In genomic region chr12:109771746-109772621, GRCh38 we compare ENCODE assay signal across 13 cellular contexts. TPM values are rescaled to one million over a fixed set of nuclear protein-coding genes. Genes with fewer than 3 reads are reported as not detected.
A peak's percentile ranks its signal among the peaks of the same experiment; 100 is the strongest.
DNase-seq lines count a peak whose midpoint lies in the region; ATAC-seq and TF ChIP-seq lines count a peak whose summit lies in the region.
"Had no signal": no experiment of that assay in that cellular context is flagged by ENCODE, and none has a peak within 500 bp of the region (broad histone marks: within the 10 kb centered on the region; RNA-seq: fewer than 3 reads in every experiment).

No MANE protein-coding gene starts in this region.

- H3K27ac ChIP-seq in KMS-11 (no peak overlapping the region), cingulate gyrus (ENCODE audit: low read depth, low read length) (peak overlapping the region; percentile 4), ovary (no peak overlapping the region), prostate gland (no peak overlapping the region)

- no peak overlapping the region for H3K9ac ChIP-seq in KMS-11

- no peak for TF ChIP-seq POLR2A in ovary (IDR thresholded peaks at IDR 0.05)
- TF ChIP-seq POLR2A in prostate gland (IDR thresholded peaks at IDR 0.05), result no peak

- H3K27ac Mint-ChIP-seq in activated CD8-positive, alpha-beta T cell treated with anti-CD3 and anti-CD28 coated beads for 36 hours, result no peak overlapping the region
- H3K27ac Mint-ChIP-seq in activated CD8-positive, alpha-beta T cell treated with anti-CD3 and anti-CD28 coated beads, Interleukin-2, amount 10 ng/mL, durations not matched to agents 7 days and 5 days, result no peak overlapping the region
- H3K27ac Mint-ChIP-seq in osteocyte (ENCODE audit: unreplicated experiment), result no peak overlapping the region
- H3K27ac Mint-ChIP-seq: IgD-negative memory B cell had no signal

- H3K4me3 ChIP-seq in KMS-11 (IDR thresholded peaks at IDR 0.05; ENCODE audit: insufficient read depth, low read depth, low read length) (no peak overlapping the region), ovary (no peak overlapping the region), prostate gland (no peak overlapping the region)
- H3K4me3 ChIP-seq: cardiac muscle cell had no signal

- POLR2A ChIA-PET in activated CD8-positive, alpha-beta T cell treated with anti-CD3 and anti-CD28 coated beads for 36 hours (lab: Charles Lee), result no interaction called here
- POLR2A ChIA-PET in activated CD8-positive, alpha-beta T cell treated with anti-CD3 and anti-CD28 coated beads, Interleukin-2, amount 10 ng/mL, durations not matched to agents 7 days and 5 days (lab: Charles Lee), result interaction anchor here (0.5 to 1.5 kb wide), 2 partner anchors 174 to 1739 kb away, joined by 3 read pairs; no protein-coding TSS in a partner anchor

- H3K27me3 Mint-ChIP-seq in activated CD8-positive, alpha-beta T cell treated with anti-CD3 and anti-CD28 coated beads for 36 hours, result no peaks in the 10 kb centered on the region
- no peaks in the 10 kb centered on the region for H3K27me3 Mint-ChIP-seq in activated CD8-positive, alpha-beta T cell treated with anti-CD3 and anti-CD28 coated beads, Interleukin-2, amount 10 ng/mL, durations not matched to agents 7 days and 5 days (ENCODE audit: low read depth)
- no peaks in the 10 kb centered on the region for H3K27me3 Mint-ChIP-seq in osteocyte (ENCODE audit: unreplicated experiment)
- H3K27me3 Mint-ChIP-seq: IgD-negative memory B cell had no signal

- TF ChIP-seq EP300 in ovary (IDR thresholded peaks at IDR 0.05), result no peak

- peak; percentile 17 for TF ChIP-seq CTCF in activated CD8-positive, alpha-beta T cell treated with anti-CD3 and anti-CD28 coated beads for 36 hours (IDR thresholded peaks at IDR 0.05)
- TF ChIP-seq CTCF in KMS-11 (conservative IDR thresholded peaks at IDR 0.05; ENCODE audit: low read depth, low read length) (no peak), ovary (IDR thresholded peaks at IDR 0.05) (no peak), prostate gland (IDR thresholded peaks at IDR 0.05) (no peak), osteocyte (IDR thresholded peaks at IDR 0.05) (no peak)

- H3K27me3 ChIP-seq in KMS-11 (ENCODE audit: insufficient read depth, low read depth), result no peaks in the 10 kb centered on the region
- H3K27me3 ChIP-seq in ovary, result no peaks in the 10 kb centered on the region
- H3K27me3 ChIP-seq in prostate gland (replicated peaks; ENCODE audit: insufficient read depth), result no peaks in the 10 kb centered on the region
- H3K27me3 ChIP-seq: cardiac muscle cell had no signal

- H3K4me1 ChIP-seq in KMS-11 (ENCODE audit: low read depth, poor library complexity, severe bottlenecking) (no peaks in the 10 kb centered on the region), ovary (ENCODE audit: insufficient read depth) (peaks cover 18% of the 10 kb centered on the region), prostate gland (replicated peaks) (no peaks in the 10 kb centered on the region)

- no peaks in the 10 kb centered on the region for H3K4me1 Mint-ChIP-seq in activated CD8-positive, alpha-beta T cell treated with anti-CD3 and anti-CD28 coated beads for 36 hours (ENCODE audit: low read depth)
- peaks cover 10% of the 10 kb centered on the region for H3K4me1 Mint-ChIP-seq in activated CD8-positive, alpha-beta T cell treated with anti-CD3 and anti-CD28 coated beads, Interleukin-2, amount 10 ng/mL, durations not matched to agents 7 days and 5 days (ENCODE audit: low read depth)
- H3K4me1 Mint-ChIP-seq in osteocyte (ENCODE audit: unreplicated experiment), result no peaks in the 10 kb centered on the region

- CTCF ChIA-PET in activated CD8-positive, alpha-beta T cell treated with anti-CD3 and anti-CD28 coated beads for 36 hours (lab: Charles Lee), result interaction anchor here (1.1 to 7.4 kb wide), 3 partner anchors 11 to 254 kb away, joined by 5 to 59 read pairs (median 53); no protein-coding TSS in a partner anchor
- CTCF ChIA-PET in activated CD8-positive, alpha-beta T cell treated with anti-CD3 and anti-CD28 coated beads, Interleukin-2, amount 10 ng/mL, durations not matched to agents 7 days and 5 days (lab: Charles Lee), result interaction anchor here (1.0 to 1.2 kb wide), 2 partner anchors 253 to 339 kb away, joined by 3 to 7 read pairs; no protein-coding TSS in a partner anchor

- H3K79me2 ChIP-seq in KMS-11 (ENCODE audit: insufficient read depth, low read depth), result no peaks in the 10 kb centered on the region

- no peak overlapping the region for H3K4me3 Mint-ChIP-seq in activated CD8-positive, alpha-beta T cell treated with anti-CD3 and anti-CD28 coated beads for 36 hours
- H3K4me3 Mint-ChIP-seq in activated CD8-positive, alpha-beta T cell treated with anti-CD3 and anti-CD28 coated beads, Interleukin-2, amount 10 ng/mL, durations not matched to agents 7 days and 5 days, result no peak overlapping the region
- H3K4me3 Mint-ChIP-seq in osteocyte (ENCODE audit: unreplicated experiment), result no peak overlapping the region

- no peak overlapping the region for H2AFZ ChIP-seq in KMS-11 (ENCODE audit: low read depth)

- intact Hi-C loops in activated CD8-positive, alpha-beta T cell treated with anti-CD3 and anti-CD28 coated beads for 36 hours (cut with micrococcal nuclease), result loop anchor here (5.0 kb wide), 1 partner anchor 345 kb away; no protein-coding TSS in a partner anchor
- intact Hi-C loops in ovary (cut with DNase I), result loop anchor here (2.0 to 10.0 kb wide), 5 partner anchors 50 to 247 kb away; no protein-coding TSS in a partner anchor
- intact Hi-C loops in prostate gland (cut with DNase I), result no loop called here

- no peak for ATAC-seq in activated CD8-positive, alpha-beta T cell treated with anti-CD3 and anti-CD28 coated beads for 36 hours
- ATAC-seq in activated CD8-positive, alpha-beta T cell treated with anti-CD3 and anti-CD28 coated beads, Interleukin-2, amount 10 ng/mL, durations not matched to agents 7 days and 5 days, result no peak

- no peaks in the 10 kb centered on the region for H3K36me3 ChIP-seq in KMS-11 (ENCODE audit: insufficient read depth)
- no peaks in the 10 kb centered on the region for H3K36me3 ChIP-seq in ovary
- no peaks in the 10 kb centered on the region for H3K36me3 ChIP-seq in prostate gland
- H3K36me3 ChIP-seq: cardiac muscle cell had no signal

- DNase-seq in activated CD8-positive, alpha-beta T cell treated with anti-CD3 and anti-CD28 coated beads for 36 hours, result no peak
- DNase-seq in activated CD8-positive, alpha-beta T cell treated with anti-CD3 and anti-CD28 coated beads, Interleukin-2, amount 10 ng/mL, durations not matched to agents 7 days and 5 days, result no peak
- DNase-seq in ovary (peak in 3 of 5 donors; percentile 34 to 48 (median 42)), prostate gland (ENCODE audit: low spot score) (no peak), osteocyte (ENCODE audit: extremely low spot score, unreplicated experiment) (no peak), NCI-H2227 (lab: John Stamatoyannopoulos, UW; ENCODE audit: unreplicated experiment) (no peak)
- DNase-seq: activated gamma-delta T cell; NCI-H1930; NK-92 treated with Interleukin-12 subunit alpha and Interleukin-12 subunit beta, amount 100 ng/mL, for 24 hours had no signal

- H4K20me1 ChIP-seq in KMS-11 (ENCODE audit: insufficient read depth), result no peaks in the 10 kb centered on the region

- H3K9me3 Mint-ChIP-seq in activated CD8-positive, alpha-beta T cell treated with anti-CD3 and anti-CD28 coated beads for 36 hours, result no peaks in the 10 kb centered on the region
- no peaks in the 10 kb centered on the region for H3K9me3 Mint-ChIP-seq in activated CD8-positive, alpha-beta T cell treated with anti-CD3 and anti-CD28 coated beads, Interleukin-2, amount 10 ng/mL, durations not matched to agents 7 days and 5 days (ENCODE audit: insufficient read depth)
- no peaks in the 10 kb centered on the region for H3K9me3 Mint-ChIP-seq in osteocyte (ENCODE audit: unreplicated experiment)
- H3K9me3 Mint-ChIP-seq: IgD-negative memory B cell had no signal

- 80 to 86% (median 82%) methylated on average over 16 to 17 of the region's 17 CpGs for WGBS in ovary, 3 donors
- 91% methylated on average over 17 of the region's 17 CpGs for WGBS in prostate gland

- H3K9me3 ChIP-seq in ovary, result no peaks in the 10 kb centered on the region
- no peaks in the 10 kb centered on the region for H3K9me3 ChIP-seq in prostate gland

- H3K4me2 ChIP-seq in KMS-11, result peak overlapping the region; percentile 36; the same call in 1 of the 2 replicates

- no peaks in the 10 kb centered on the region for H3K36me3 Mint-ChIP-seq in activated CD8-positive, alpha-beta T cell treated with anti-CD3 and anti-CD28 coated beads for 36 hours (ENCODE audit: low read depth)
- no peaks in the 10 kb centered on the region for H3K36me3 Mint-ChIP-seq in activated CD8-positive, alpha-beta T cell treated with anti-CD3 and anti-CD28 coated beads, Interleukin-2, amount 10 ng/mL, durations not matched to agents 7 days and 5 days (ENCODE audit: low read depth)
- H3K36me3 Mint-ChIP-seq in osteocyte (ENCODE audit: unreplicated experiment), result no peaks in the 10 kb centered on the region
- H3K36me3 Mint-ChIP-seq: IgD-negative memory B cell had no signal

RNA-seq across cellular contexts. Expression of gene FAM222A, which starts 58.4 kb away (rescaled TPM):
- 1 to 10 TPM in 1 of 2 experiments, under 1 TPM in 1; 0.76 to 1.0 TPM for total RNA-seq in activated CD8-positive, alpha-beta T cell treated with anti-CD3 and anti-CD28 coated beads for 36 hours
- total RNA-seq in activated CD8-positive, alpha-beta T cell treated with anti-CD3 and anti-CD28 coated beads, Interleukin-2, amount 10 ng/mL, durations not matched to agents 7 days and 5 days, result 1 to 10 TPM; 1.6 to 1.9 TPM
- total RNA-seq in ovary, result 10 to 100 TPM in 5 of 7 donors, 1 to 10 TPM in 2; 7.2 to 28.4 (median 15.3) TPM
- 10 to 100 TPM in 1 of 2 donors, 1 to 10 TPM in 1; 4.8 to 11.5 TPM for polyA plus RNA-seq in ovary
- 10 to 100 TPM in 1 of 2 donors, 1 to 10 TPM in 1; 2.0 to 52.3 TPM for total RNA-seq in prostate gland
- 1.2 and 1.5 TPM in 2 replicates for total RNA-seq in osteocyte

Comparison
In these comparisons a context has a peak if more than half of its experiments do, and no peak if none do; other contexts are left out.
1. DNase-seq: peak in ovary (3 of 5); none in activated CD8-positive, alpha-beta T cell treated with anti-CD3 and anti-CD28 coated beads for 36 hours (single experiment), activated CD8-positive, alpha-beta T cell treated with anti-CD3 and anti-CD28 coated beads, Interleukin-2, amount 10 ng/mL, durations not matched to agents 7 days and 5 days (single experiment), prostate gland (single experiment), osteocyte (single experiment) and NCI-H2227 (single experiment).